Comparison of ENCODE assay signal across 1 cellular context in the genomic region with DNA sequence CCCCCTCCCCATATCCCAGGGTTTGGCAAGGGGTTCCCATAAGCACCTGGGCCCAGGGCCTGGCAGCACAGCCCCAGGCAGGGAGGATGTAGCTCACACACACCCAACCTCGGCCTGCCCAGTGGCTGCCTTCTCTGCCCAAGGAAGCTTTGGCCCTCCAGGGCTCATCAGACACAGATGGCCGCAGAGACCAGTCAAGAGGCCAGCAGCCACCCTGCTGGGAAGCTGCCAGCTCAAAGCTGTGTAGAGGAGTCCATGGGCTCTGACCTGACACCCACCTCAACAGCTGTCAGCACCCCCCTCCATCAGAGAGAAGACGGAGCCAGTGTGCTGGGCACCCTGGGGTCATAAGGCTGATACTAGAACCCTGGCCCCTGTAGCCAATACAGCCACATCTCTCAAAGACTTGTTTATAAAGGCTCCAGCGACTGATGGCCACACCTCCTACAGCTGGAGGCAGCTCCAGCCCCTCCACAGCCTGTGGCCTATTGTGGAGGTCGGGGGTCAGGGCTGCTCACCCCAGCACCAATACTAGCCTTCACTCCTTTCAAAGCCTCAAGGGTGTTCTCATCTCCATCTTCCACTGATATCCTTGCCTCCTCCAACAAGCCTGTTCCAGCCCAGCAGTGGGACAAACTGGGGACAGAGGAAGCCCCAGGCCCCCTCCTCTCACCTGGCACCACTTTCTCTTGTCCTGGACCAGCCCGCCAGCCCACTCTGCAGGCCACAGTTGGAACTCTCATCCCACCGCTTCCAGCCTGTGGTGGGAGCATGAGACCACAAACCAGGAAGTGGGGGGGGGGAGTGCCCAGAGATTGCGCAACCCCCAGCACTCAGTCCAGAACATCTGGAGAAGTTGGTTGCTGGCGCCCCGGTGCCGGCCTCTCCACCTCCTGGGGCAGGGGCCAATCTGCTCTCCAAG.
TF ChIP-seq lines count a peak whose summit lies in the region.

No MANE protein-coding gene starts in this region.

TF ChIP-seq in K562, 482 proteins besides CTCF, POLR2A, EP300 and RAD21 (continued from another document and continues in another):
- TF ChIP-seq, protein P1, sequence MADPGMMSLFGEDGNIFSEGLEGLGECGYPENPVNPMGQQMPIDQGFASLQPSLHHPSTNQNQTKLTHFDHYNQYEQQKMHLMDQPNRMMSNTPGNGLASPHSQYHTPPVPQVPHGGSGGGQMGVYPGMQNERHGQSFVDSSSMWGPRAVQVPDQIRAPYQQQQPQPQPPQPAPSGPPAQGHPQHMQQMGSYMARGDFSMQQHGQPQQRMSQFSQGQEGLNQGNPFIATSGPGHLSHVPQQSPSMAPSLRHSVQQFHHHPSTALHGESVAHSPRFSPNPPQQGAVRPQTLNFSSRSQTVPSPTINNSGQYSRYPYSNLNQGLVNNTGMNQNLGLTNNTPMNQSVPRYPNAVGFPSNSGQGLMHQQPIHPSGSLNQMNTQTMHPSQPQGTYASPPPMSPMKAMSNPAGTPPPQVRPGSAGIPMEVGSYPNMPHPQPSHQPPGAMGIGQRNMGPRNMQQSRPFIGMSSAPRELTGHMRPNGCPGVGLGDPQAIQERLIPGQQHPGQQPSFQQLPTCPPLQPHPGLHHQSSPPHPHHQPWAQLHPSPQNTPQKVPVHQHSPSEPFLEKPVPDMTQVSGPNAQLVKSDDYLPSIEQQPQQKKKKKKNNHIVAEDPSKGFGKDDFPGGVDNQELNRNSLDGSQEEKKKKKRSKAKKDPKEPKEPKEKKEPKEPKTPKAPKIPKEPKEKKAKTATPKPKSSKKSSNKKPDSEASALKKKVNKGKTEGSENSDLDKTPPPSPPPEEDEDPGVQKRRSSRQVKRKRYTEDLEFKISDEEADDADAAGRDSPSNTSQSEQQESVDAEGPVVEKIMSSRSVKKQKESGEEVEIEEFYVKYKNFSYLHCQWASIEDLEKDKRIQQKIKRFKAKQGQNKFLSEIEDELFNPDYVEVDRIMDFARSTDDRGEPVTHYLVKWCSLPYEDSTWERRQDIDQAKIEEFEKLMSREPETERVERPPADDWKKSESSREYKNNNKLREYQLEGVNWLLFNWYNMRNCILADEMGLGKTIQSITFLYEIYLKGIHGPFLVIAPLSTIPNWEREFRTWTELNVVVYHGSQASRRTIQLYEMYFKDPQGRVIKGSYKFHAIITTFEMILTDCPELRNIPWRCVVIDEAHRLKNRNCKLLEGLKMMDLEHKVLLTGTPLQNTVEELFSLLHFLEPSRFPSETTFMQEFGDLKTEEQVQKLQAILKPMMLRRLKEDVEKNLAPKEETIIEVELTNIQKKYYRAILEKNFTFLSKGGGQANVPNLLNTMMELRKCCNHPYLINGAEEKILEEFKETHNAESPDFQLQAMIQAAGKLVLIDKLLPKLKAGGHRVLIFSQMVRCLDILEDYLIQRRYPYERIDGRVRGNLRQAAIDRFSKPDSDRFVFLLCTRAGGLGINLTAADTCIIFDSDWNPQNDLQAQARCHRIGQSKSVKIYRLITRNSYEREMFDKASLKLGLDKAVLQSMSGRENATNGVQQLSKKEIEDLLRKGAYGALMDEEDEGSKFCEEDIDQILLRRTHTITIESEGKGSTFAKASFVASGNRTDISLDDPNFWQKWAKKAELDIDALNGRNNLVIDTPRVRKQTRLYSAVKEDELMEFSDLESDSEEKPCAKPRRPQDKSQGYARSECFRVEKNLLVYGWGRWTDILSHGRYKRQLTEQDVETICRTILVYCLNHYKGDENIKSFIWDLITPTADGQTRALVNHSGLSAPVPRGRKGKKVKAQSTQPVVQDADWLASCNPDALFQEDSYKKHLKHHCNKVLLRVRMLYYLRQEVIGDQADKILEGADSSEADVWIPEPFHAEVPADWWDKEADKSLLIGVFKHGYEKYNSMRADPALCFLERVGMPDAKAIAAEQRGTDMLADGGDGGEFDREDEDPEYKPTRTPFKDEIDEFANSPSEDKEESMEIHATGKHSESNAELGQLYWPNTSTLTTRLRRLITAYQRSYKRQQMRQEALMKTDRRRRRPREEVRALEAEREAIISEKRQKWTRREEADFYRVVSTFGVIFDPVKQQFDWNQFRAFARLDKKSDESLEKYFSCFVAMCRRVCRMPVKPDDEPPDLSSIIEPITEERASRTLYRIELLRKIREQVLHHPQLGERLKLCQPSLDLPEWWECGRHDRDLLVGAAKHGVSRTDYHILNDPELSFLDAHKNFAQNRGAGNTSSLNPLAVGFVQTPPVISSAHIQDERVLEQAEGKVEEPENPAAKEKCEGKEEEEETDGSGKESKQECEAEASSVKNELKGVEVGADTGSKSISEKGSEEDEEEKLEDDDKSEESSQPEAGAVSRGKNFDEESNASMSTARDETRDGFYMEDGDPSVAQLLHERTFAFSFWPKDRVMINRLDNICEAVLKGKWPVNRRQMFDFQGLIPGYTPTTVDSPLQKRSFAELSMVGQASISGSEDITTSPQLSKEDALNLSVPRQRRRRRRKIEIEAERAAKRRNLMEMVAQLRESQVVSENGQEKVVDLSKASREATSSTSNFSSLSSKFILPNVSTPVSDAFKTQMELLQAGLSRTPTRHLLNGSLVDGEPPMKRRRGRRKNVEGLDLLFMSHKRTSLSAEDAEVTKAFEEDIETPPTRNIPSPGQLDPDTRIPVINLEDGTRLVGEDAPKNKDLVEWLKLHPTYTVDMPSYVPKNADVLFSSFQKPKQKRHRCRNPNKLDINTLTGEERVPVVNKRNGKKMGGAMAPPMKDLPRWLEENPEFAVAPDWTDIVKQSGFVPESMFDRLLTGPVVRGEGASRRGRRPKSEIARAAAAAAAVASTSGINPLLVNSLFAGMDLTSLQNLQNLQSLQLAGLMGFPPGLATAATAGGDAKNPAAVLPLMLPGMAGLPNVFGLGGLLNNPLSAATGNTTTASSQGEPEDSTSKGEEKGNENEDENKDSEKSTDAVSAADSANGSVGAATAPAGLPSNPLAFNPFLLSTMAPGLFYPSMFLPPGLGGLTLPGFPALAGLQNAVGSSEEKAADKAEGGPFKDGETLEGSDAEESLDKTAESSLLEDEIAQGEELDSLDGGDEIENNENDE (IDR thresholded peaks at IDR 0.05; ENCODE audit: low read depth, low read length), result no peak
- no peak for TF ChIP-seq MXI1 (IDR thresholded peaks at IDR 0.05; ENCODE audit: low read depth, low read length)
- no peak for TF ChIP-seq ZNF695 (CRISPR knock-in tag; IDR thresholded peaks at IDR 0.05)
- TF ChIP-seq EZH2 (IDR thresholded peaks at IDR 0.05; ENCODE audit: borderline replicate concordance, low read depth, low read length), result no peak
- 0 out of 2 replicates have a peak, but pooled peaks have one; percentile 59 for TF ChIP-seq ELF4 (CRISPR knock-in tag; IDR thresholded peaks at IDR 0.05)
- TF ChIP-seq HDAC2 (IDR thresholded peaks at IDR 0.05), result no peak
- TF ChIP-seq CEBPG (CRISPR knock-in tag; IDR thresholded peaks at IDR 0.05), result peak; percentile 99
- TF ChIP-seq CEBPG (tag; conservative IDR thresholded peaks at IDR 0.05 in 1 of 2, IDR thresholded peaks at IDR 0.05 in 1 of 2), result peak; percentile 99 to 100
- no peak for TF ChIP-seq SMARCA5 (IDR thresholded peaks at IDR 0.05)
- TF ChIP-seq, protein P2, sequence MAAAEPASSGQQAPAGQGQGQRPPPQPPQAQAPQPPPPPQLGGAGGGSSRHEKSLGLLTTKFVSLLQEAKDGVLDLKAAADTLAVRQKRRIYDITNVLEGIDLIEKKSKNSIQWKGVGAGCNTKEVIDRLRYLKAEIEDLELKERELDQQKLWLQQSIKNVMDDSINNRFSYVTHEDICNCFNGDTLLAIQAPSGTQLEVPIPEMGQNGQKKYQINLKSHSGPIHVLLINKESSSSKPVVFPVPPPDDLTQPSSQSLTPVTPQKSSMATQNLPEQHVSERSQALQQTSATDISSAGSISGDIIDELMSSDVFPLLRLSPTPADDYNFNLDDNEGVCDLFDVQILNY (CRISPR knock-in tag; IDR thresholded peaks at IDR 0.05), result no peak
- TF ChIP-seq MAZ (CRISPR knock-in tag; conservative IDR thresholded peaks at IDR 0.05 in 1 of 2, IDR thresholded peaks at IDR 0.05 in 1 of 2), result peak in 1 of 2 experiments; percentile 55; a peak in 2 of 4 replicates
- TF ChIP-seq, protein P3, sequence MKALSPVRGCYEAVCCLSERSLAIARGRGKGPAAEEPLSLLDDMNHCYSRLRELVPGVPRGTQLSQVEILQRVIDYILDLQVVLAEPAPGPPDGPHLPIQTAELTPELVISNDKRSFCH (CRISPR knock-in tag; IDR thresholded peaks at IDR 0.05), result no peak
- TF ChIP-seq, protein P3 (tag; IDR thresholded peaks at IDR 0.05), result peak; percentile 17; the same call in 1 of the 2 replicates
- no peak for TF ChIP-seq ESRRB (CRISPR knock-in tag; IDR thresholded peaks at IDR 0.05; ENCODE audit: borderline replicate concordance)
- TF ChIP-seq TRIM24 (IDR thresholded peaks at IDR 0.05), result peak in 1 of 2 experiments; percentile 50; a peak in 1 of 4 replicates
- TF ChIP-seq, protein P4, sequence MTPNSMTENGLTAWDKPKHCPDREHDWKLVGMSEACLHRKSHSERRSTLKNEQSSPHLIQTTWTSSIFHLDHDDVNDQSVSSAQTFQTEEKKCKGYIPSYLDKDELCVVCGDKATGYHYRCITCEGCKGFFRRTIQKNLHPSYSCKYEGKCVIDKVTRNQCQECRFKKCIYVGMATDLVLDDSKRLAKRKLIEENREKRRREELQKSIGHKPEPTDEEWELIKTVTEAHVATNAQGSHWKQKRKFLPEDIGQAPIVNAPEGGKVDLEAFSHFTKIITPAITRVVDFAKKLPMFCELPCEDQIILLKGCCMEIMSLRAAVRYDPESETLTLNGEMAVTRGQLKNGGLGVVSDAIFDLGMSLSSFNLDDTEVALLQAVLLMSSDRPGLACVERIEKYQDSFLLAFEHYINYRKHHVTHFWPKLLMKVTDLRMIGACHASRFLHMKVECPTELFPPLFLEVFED (CRISPR knock-in tag; conservative IDR thresholded peaks at IDR 0.05), result no peak
- no peak for TF ChIP-seq NFYB (IDR thresholded peaks at IDR 0.05; ENCODE audit: extremely low read depth, insufficient read length)
- no peak for TF ChIP-seq PHF21A (IDR thresholded peaks at IDR 0.05; ENCODE audit: borderline replicate concordance, low read depth)
- no peak for TF ChIP-seq TEAD1 (CRISPR knock-in tag; IDR thresholded peaks at IDR 0.05)
- no peak for TF ChIP-seq TEAD2 (tag; IDR thresholded peaks at IDR 0.05)
- TF ChIP-seq CTBP1 (IDR thresholded peaks at IDR 0.05; ENCODE audit: borderline replicate concordance), result peak; percentile 57; the same call in 1 of the 2 replicates
- TF ChIP-seq TEAD4 (IDR thresholded peaks at IDR 0.05; ENCODE audit: low read length), result no peak
- no peak for TF ChIP-seq TEAD4 (CRISPR knock-in tag; IDR thresholded peaks at IDR 0.05; ENCODE audit: borderline replicate concordance)
- TF ChIP-seq SAFB (IDR thresholded peaks at IDR 0.05; ENCODE audit: borderline replicate concordance, low read depth, low read length), result no peak
- TF ChIP-seq JUNB (CRISPR knock-in tag; conservative IDR thresholded peaks at IDR 0.05), result no peak
- no peak for TF ChIP-seq RB1 (IDR thresholded peaks at IDR 0.05; ENCODE audit: low read depth)
- TF ChIP-seq PTRF (tag; IDR thresholded peaks at IDR 0.05), result no peak
- TF ChIP-seq SREBF1 (IDR thresholded peaks at IDR 0.05; ENCODE audit: borderline replicate concordance, low read depth, low read length), result no peak
- no peak for TF ChIP-seq DMBX1 (CRISPR knock-in tag; IDR thresholded peaks at IDR 0.05; ENCODE audit: borderline replicate concordance)
- TF ChIP-seq JUND (IDR thresholded peaks at IDR 0.05; ENCODE audit: borderline replicate concordance, low read depth, low read length), result no peak
- TF ChIP-seq JUND (tag; IDR thresholded peaks at IDR 0.05; ENCODE audit: borderline replicate concordance, low read depth, low read length), result no peak
- no peak for TF ChIP-seq HDAC6 (IDR thresholded peaks at IDR 0.05; ENCODE audit: low read depth, low read length)
- TF ChIP-seq, protein P5, sequence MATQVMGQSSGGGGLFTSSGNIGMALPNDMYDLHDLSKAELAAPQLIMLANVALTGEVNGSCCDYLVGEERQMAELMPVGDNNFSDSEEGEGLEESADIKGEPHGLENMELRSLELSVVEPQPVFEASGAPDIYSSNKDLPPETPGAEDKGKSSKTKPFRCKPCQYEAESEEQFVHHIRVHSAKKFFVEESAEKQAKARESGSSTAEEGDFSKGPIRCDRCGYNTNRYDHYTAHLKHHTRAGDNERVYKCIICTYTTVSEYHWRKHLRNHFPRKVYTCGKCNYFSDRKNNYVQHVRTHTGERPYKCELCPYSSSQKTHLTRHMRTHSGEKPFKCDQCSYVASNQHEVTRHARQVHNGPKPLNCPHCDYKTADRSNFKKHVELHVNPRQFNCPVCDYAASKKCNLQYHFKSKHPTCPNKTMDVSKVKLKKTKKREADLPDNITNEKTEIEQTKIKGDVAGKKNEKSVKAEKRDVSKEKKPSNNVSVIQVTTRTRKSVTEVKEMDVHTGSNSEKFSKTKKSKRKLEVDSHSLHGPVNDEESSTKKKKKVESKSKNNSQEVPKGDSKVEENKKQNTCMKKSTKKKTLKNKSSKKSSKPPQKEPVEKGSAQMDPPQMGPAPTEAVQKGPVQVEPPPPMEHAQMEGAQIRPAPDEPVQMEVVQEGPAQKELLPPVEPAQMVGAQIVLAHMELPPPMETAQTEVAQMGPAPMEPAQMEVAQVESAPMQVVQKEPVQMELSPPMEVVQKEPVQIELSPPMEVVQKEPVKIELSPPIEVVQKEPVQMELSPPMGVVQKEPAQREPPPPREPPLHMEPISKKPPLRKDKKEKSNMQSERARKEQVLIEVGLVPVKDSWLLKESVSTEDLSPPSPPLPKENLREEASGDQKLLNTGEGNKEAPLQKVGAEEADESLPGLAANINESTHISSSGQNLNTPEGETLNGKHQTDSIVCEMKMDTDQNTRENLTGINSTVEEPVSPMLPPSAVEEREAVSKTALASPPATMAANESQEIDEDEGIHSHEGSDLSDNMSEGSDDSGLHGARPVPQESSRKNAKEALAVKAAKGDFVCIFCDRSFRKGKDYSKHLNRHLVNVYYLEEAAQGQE (CRISPR knock-in tag; IDR thresholded peaks at IDR 0.05; ENCODE audit: low read depth), result 0 out of 2 replicates have a peak, but pooled peaks have one; percentile 36
- no peak for TF ChIP-seq POU5F1 (IDR thresholded peaks at IDR 0.05; ENCODE audit: borderline replicate concordance, low read depth, low read length, partially characterized antibody)
- TF ChIP-seq MTA1 (IDR thresholded peaks at IDR 0.05; ENCODE audit: borderline replicate concordance), result no peak
- TF ChIP-seq MYBL2 (IDR thresholded peaks at IDR 0.05; ENCODE audit: low read depth), result no peak
- TF ChIP-seq MYBL2 (CRISPR knock-in tag; IDR thresholded peaks at IDR 0.05; ENCODE audit: borderline replicate concordance), result no peak
- TF ChIP-seq FOXA1 (IDR thresholded peaks at IDR 0.05; ENCODE audit: borderline replicate concordance), result no peak
- no peak for TF ChIP-seq ZNF3 (CRISPR knock-in tag; IDR thresholded peaks at IDR 0.05)
- no peak for TF ChIP-seq SAP30 (IDR thresholded peaks at IDR 0.05; ENCODE audit: borderline replicate concordance, insufficient read depth, low read depth, low read length, poor library complexity, severe bottlenecking)
- TF ChIP-seq ZNF57 (CRISPR knock-in tag; IDR thresholded peaks at IDR 0.05), result no peak
- TF ChIP-seq POLR2G (IDR thresholded peaks at IDR 0.05; ENCODE audit: low read depth, low read length), result no peak
- no peak for TF ChIP-seq MCM7 (IDR thresholded peaks at IDR 0.05)
- no peak for TF ChIP-seq PRMT5 (CRISPR knock-in tag; IDR thresholded peaks at IDR 0.05)
- no peak for TF ChIP-seq ARHGAP35 (IDR thresholded peaks at IDR 0.05; ENCODE audit: partially characterized antibody)
